Comparison of ENCODE assay signal across 9 cellular contexts in genomic region chr15:39583586-39584265, GRCh38. TPM values are rescaled to one million over a fixed set of nuclear protein-coding genes. Genes with fewer than 3 reads are reported as not detected.
DNase-seq lines count a peak whose midpoint lies in the region; ATAC-seq and TF ChIP-seq lines count a peak whose summit lies in the region.
"Had no signal": no experiment of that assay in that cellular context is flagged by ENCODE, and none has a peak within 500 bp of the region (broad histone marks: within the 10 kb centered on the region; RNA-seq: fewer than 3 reads in every experiment).

No MANE protein-coding gene starts in this region.

- no peak overlapping the region for H3K27ac ChIP-seq in DND-41 (ENCODE audit: low read length)
- H3K27ac ChIP-seq in coronary artery: peak overlapping the region in 1 of 2 donors; percentile 98
- no peak overlapping the region for H3K27ac ChIP-seq in trophoblast cell (ENCODE audit: low read depth, low read length)

- H4K91ac ChIP-seq in trophoblast cell (ENCODE audit: low read depth, low read length): no peak overlapping the region

- no peak overlapping the region for H3K23ac ChIP-seq in trophoblast cell (ENCODE audit: low read length)

- no peak overlapping the region for H3K4ac ChIP-seq in trophoblast cell (ENCODE audit: low read depth, low read length)

- H3K4me2 ChIP-seq in DND-41 (ENCODE audit: insufficient read depth, low read length) (no peak overlapping the region), trophoblast cell (ENCODE audit: low read length) (peak overlapping the region; percentile 55)

- H3K4me1 Mint-ChIP-seq in activated T-helper 2 cell treated with anti-CD3 and anti-CD28 coated beads, Interferon-gamma antibody, Interleukin-2, Interleukin-4, amounts not matched to agents 10 μg/mL and 5 μg/mL and 100 μg/mL, durations not matched to agents 14 hours and 24 hours and 36 hours (ENCODE audit: low read depth): peaks cover 17% of the 10 kb centered on the region

- no peak overlapping the region for H2BK12ac ChIP-seq in trophoblast cell (ENCODE audit: low read length)

- H3K79me2 ChIP-seq in DND-41 (ENCODE audit: insufficient read depth, low read length): no peaks in the 10 kb centered on the region
- H3K79me2 ChIP-seq in trophoblast cell (ENCODE audit: control insufficient read depth, insufficient read depth, low read length, poor library complexity): peaks cover 16% of the 10 kb centered on the region

- no peak for ATAC-seq in DND-41 (ENCODE audit: insufficient read depth, low read depth)
- ATAC-seq in GM18520 (IDR thresholded peaks at IDR 0.05; ENCODE audit: unreplicated experiment): no peak

- TF ChIP-seq CTCF in DND-41 (IDR thresholded peaks at IDR 0.05; ENCODE audit: borderline replicate concordance, extremely low read depth, low read length, poor library complexity, severe bottlenecking) (no peak), coronary artery (IDR thresholded peaks at IDR 0.05) (no peak)

- no peak overlapping the region for H4K8ac ChIP-seq in trophoblast cell (ENCODE audit: low read depth, low read length)

- H2AFZ ChIP-seq in DND-41 (ENCODE audit: low read depth, low read length): no peak overlapping the region
- H2AFZ ChIP-seq in trophoblast cell (ENCODE audit: insufficient read depth, low read length, poor library complexity): no peak overlapping the region

- no peak overlapping the region for H2AK5ac ChIP-seq in trophoblast cell (ENCODE audit: low read length)

- WGBS in trophoblast cell (ENCODE audit: extremely low coverage, insufficient coverage, insufficient read length): no CpG with 5 or more reads among the region's 13 CpGs

- H3K36me3 Mint-ChIP-seq in activated T-helper 2 cell treated with anti-CD3 and anti-CD28 coated beads, Interferon-gamma antibody, Interleukin-2, Interleukin-4, amounts not matched to agents 10 μg/mL and 5 μg/mL and 100 μg/mL, durations not matched to agents 14 hours and 24 hours and 36 hours (ENCODE audit: low read depth): no peaks in the 10 kb centered on the region

- H2BK5ac ChIP-seq in trophoblast cell (ENCODE audit: low read depth, low read length, poor library complexity): no peak overlapping the region

- no peaks in the 10 kb centered on the region for H4K20me1 ChIP-seq in DND-41 (ENCODE audit: insufficient read depth, low read length)

- H3K36me3 ChIP-seq in DND-41 (ENCODE audit: insufficient read depth, low read length) (no peaks in the 10 kb centered on the region), trophoblast cell (ENCODE audit: control insufficient read depth in 1 of 2, insufficient read depth in 2 of 2, low read length in 2 of 2) (peaks cover 38 to 55% of the 10 kb centered on the region in 2 experiments)

- no peak overlapping the region for H3K14ac ChIP-seq in trophoblast cell (ENCODE audit: low read length)

- no peak overlapping the region for H4K12ac ChIP-seq in trophoblast cell (ENCODE audit: low read depth, low read length)

- no peak overlapping the region for H3K27ac Mint-ChIP-seq in activated T-helper 2 cell treated with anti-CD3 and anti-CD28 coated beads, Interferon-gamma antibody, Interleukin-2, Interleukin-4, amounts not matched to agents 10 μg/mL and 5 μg/mL and 100 μg/mL, durations not matched to agents 14 hours and 24 hours and 36 hours
- H3K27ac Mint-ChIP-seq: stimulated activated naive CD8-positive, alpha-beta T cell treated with anti-CD3 and anti-CD28 coated beads, Interleukin-15, Interleukin-2, amounts not matched to agents 100 ng/mL and 50 ng/mL, for 24 hours had no signal

- H3K18ac ChIP-seq in trophoblast cell (ENCODE audit: low read length): no peak overlapping the region

- H3K9ac ChIP-seq in DND-41 (ENCODE audit: low read depth, low read length) (no peak overlapping the region), trophoblast cell (ENCODE audit: low read length) (no peak overlapping the region)

- H3K79me1 ChIP-seq in trophoblast cell (ENCODE audit: low read length): peaks cover 14% of the 10 kb centered on the region

- H3K9me3 ChIP-seq in DND-41 (ENCODE audit: insufficient read depth, low read length, severe bottlenecking): no peaks in the 10 kb centered on the region
- H3K9me3 ChIP-seq in trophoblast cell (ENCODE audit: insufficient read depth, low read depth, low read length): peaks cover 4% of the 10 kb centered on the region

- H3K9me3 Mint-ChIP-seq in activated T-helper 2 cell treated with anti-CD3 and anti-CD28 coated beads, Interferon-gamma antibody, Interleukin-2, Interleukin-4, amounts not matched to agents 10 μg/mL and 5 μg/mL and 100 μg/mL, durations not matched to agents 14 hours and 24 hours and 36 hours: no peaks in the 10 kb centered on the region
- H3K9me3 Mint-ChIP-seq: stimulated activated naive CD8-positive, alpha-beta T cell treated with anti-CD3 and anti-CD28 coated beads, Interleukin-15, Interleukin-2, amounts not matched to agents 100 ng/mL and 50 ng/mL, for 24 hours had no signal

- H3K27me3 ChIP-seq in DND-41 (ENCODE audit: insufficient read depth, low read length, poor library complexity): no peaks in the 10 kb centered on the region
- no peaks in the 10 kb centered on the region for H3K27me3 ChIP-seq in trophoblast cell (ENCODE audit: insufficient read depth, low read length)

- no peak overlapping the region for H3K4me3 ChIP-seq in DND-41 (ENCODE audit: low read depth in 1 of 2, low read length in 2 of 2)
- peak overlapping the region; percentile 86 for H3K4me3 ChIP-seq in coronary artery
- H3K4me3 ChIP-seq in trophoblast cell (ENCODE audit: low read depth, low read length): no peak overlapping the region

- DNase-seq in DND-41 (peak; percentile 6), M059J (ENCODE audit: low read depth) (peak; percentile 67), coronary artery (ENCODE audit: low spot score) (no peak), trophoblast cell (no peak), OCI-M2 (lab: John Stamatoyannopoulos, UW; ENCODE audit: unreplicated experiment) (no peak), NCI-H128 (lab: John Stamatoyannopoulos, UW; ENCODE audit: unreplicated experiment) (no peak)
- DNase-seq in activated T-helper 2 cell treated with anti-CD3 and anti-CD28 coated beads, Interferon-gamma antibody, Interleukin-2, Interleukin-4, amounts not matched to agents 10 μg/mL and 5 μg/mL and 100 μg/mL, durations not matched to agents 14 hours and 24 hours and 36 hours (ENCODE audit: low spot score): no peak

- H3K27me3 Mint-ChIP-seq in activated T-helper 2 cell treated with anti-CD3 and anti-CD28 coated beads, Interferon-gamma antibody, Interleukin-2, Interleukin-4, amounts not matched to agents 10 μg/mL and 5 μg/mL and 100 μg/mL, durations not matched to agents 14 hours and 24 hours and 36 hours (ENCODE audit: low read depth): peaks cover 38% of the 10 kb centered on the region

- H3K4me1 ChIP-seq in DND-41 (ENCODE audit: insufficient read depth, low read length): no peaks in the 10 kb centered on the region
- H3K4me1 ChIP-seq in trophoblast cell (ENCODE audit: control insufficient read depth in 1 of 2, insufficient read depth in 2 of 2, low read length in 2 of 2): peaks cover 15 to 19% of the 10 kb centered on the region in 2 experiments

- intact Hi-C loops in activated T-helper 2 cell treated with anti-CD3 and anti-CD28 coated beads, Interferon-gamma antibody, Interleukin-2, Interleukin-4, amounts not matched to agents 10 μg/mL and 5 μg/mL and 100 μg/mL, durations not matched to agents 14 hours and 24 hours and 36 hours (cut with micrococcal nuclease): loop anchor here (2.0 to 5.0 kb wide), 4 partner anchors 39 to 876 kb away; no protein-coding TSS in a partner anchor

- no peak overlapping the region for H3K4me3 Mint-ChIP-seq in activated T-helper 2 cell treated with anti-CD3 and anti-CD28 coated beads, Interferon-gamma antibody, Interleukin-2, Interleukin-4, amounts not matched to agents 10 μg/mL and 5 μg/mL and 100 μg/mL, durations not matched to agents 14 hours and 24 hours and 36 hours (ENCODE audit: low read depth)
- H3K4me3 Mint-ChIP-seq: stimulated activated naive CD8-positive, alpha-beta T cell treated with anti-CD3 and anti-CD28 coated beads, Interleukin-15, Interleukin-2, amounts not matched to agents 100 ng/mL and 50 ng/mL, for 24 hours had no signal

- no peak overlapping the region for H2BK120ac ChIP-seq in trophoblast cell (ENCODE audit: insufficient read depth, low read length, poor library complexity)

RNA-seq across cellular contexts. Expression of gene THBS1, which starts 2.8 kb away (rescaled TPM):
- total RNA-seq in M059J (2014; rRNA removed; shearing (Covaris generic)): 3,688 and 5,591 TPM in 2 replicates
- 80.1 and 91.6 TPM in 2 replicates for polyA plus RNA-seq in trophoblast cell (2013)
- total RNA-seq in activated T-helper 2 cell treated with anti-CD3 and anti-CD28 coated beads, Interferon-gamma antibody, Interleukin-2, Interleukin-4, amounts not matched to agents 10 μg/mL and 5 μg/mL and 100 μg/mL, durations not matched to agents 14 hours and 24 hours and 36 hours: 0.32 and 0.43 TPM in 2 replicates

Comparison
In these comparisons a context has a peak if more than half of its experiments do, and no peak if none do; other contexts are left out.
1. DNase-seq: peak in DND-41 (single experiment) and M059J (single experiment); none in coronary artery (single experiment), trophoblast cell (0 of 2), activated T-helper 2 cell treated with anti-CD3 and anti-CD28 coated beads, Interferon-gamma antibody, Interleukin-2, Interleukin-4, amounts not matched to agents 10 μg/mL and 5 μg/mL and 100 μg/mL, durations not matched to agents 14 hours and 24 hours and 36 hours (single experiment), OCI-M2 (single experiment) and NCI-H128 (single experiment).
2. RNA of gene THBS1, which starts 2.8 kb away (total RNA-seq): 3,688 to 5,591 TPM in M059J; 0.32 to 0.43 TPM in activated T-helper 2 cell treated with anti-CD3 and anti-CD28 coated beads, Interferon-gamma antibody, Interleukin-2, Interleukin-4, amounts not matched to agents 10 μg/mL and 5 μg/mL and 100 μg/mL, durations not matched to agents 14 hours and 24 hours and 36 hours; every median in the first group is over 1,000 times any median in the second.